Comparison of ENCODE assay signal across 25 cellular contexts in the genomic region with DNA sequence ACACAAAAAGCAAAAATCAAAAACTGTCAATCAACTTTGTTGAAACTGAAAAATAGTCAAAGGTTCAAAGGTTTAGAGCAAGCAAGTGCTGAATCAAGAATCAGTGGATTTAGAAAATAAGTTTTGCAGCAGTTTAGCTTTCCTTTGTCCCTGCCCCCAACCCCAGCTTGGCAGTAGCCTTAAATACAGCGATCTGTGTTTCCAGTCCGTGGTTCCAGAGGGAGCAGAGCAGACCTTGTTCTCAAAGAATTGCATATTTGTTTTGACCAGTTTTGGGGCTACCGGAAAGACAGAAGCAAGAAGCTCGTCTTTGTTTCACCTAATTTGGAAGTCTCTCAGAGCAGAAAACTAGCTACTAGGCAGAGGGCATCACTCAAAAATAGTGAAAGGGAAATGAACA. TPM values are rescaled to one million over a fixed set of nuclear protein-coding genes. Genes with fewer than 3 reads are reported as not detected.
A peak's percentile ranks its signal among the peaks of the same experiment; 100 is the strongest.
DNase-seq lines count a peak whose midpoint lies in the region; ATAC-seq, FAIRE-seq and TF ChIP-seq lines count a peak whose summit lies in the region.
"Had no signal": no experiment of that assay in that cellular context is flagged by ENCODE, and none has a peak within 500 bp of the region (broad histone marks: within the 10 kb centered on the region; RNA-seq: fewer than 3 reads in every experiment).

No MANE protein-coding gene starts in this region.

- H3K27ac ChIP-seq in left ventricle myocardium inferior (replicated peaks) (no peak overlapping the region), SU-DHL-6 (ENCODE audit: low read depth, low read length) (no peak overlapping the region), mesodermal cell (ENCODE audit: low read depth, low read length, severe bottlenecking) (peak overlapping the region; percentile 4), smooth muscle cell (ENCODE audit: low read depth) (peak overlapping the region; percentile 36)
- H3K27ac ChIP-seq: C4-2B had no signal

- peaks cover 31% of the 10 kb centered on the region for H3K4me1 Mint-ChIP-seq in chondrocyte (ENCODE audit: low read depth)
- H3K4me1 Mint-ChIP-seq: CD8-positive, alpha-beta memory T cell had no signal

- no peak for TF ChIP-seq POLR2A in GM12892 (IDR thresholded peaks at IDR 0.05; ENCODE audit: low read depth, low read length)

- no peaks in the 10 kb centered on the region for H3K27me3 Mint-ChIP-seq in chondrocyte (ENCODE audit: low read depth)
- H3K27me3 Mint-ChIP-seq: CD8-positive, alpha-beta memory T cell had no signal

- H3F3A ChIP-seq in SU-DHL-6 (ENCODE audit: insufficient read depth) (no peaks in the 10 kb centered on the region), smooth muscle cell (ENCODE audit: low read depth) (no peaks in the 10 kb centered on the region)

- intact Hi-C loops in left ventricle myocardium inferior (cut with micrococcal nuclease) = no loop called here
- intact Hi-C loops in Right ventricle myocardium inferior (cut with DNase I) = no loop called here

- WGBS in mesodermal cell (ENCODE audit: insufficient coverage in 2 of 2), 2 experiments = 67 to 78% methylated on average over 4 of the region's 4 CpGs
- 78% methylated on average over 4 of the region's 4 CpGs for WGBS in smooth muscle cell (ENCODE audit: low lambda C conversion rate)

- peaks cover 7% of the 10 kb centered on the region for H3K9me3 ChIP-seq in left ventricle myocardium inferior (replicated peaks)
- H3K9me3 ChIP-seq in SU-DHL-6 (ENCODE audit: insufficient read depth, low read length) = no peaks in the 10 kb centered on the region
- no peaks in the 10 kb centered on the region for H3K9me3 ChIP-seq in mesodermal cell (ENCODE audit: control insufficient read depth, low read length)
- H3K9me3 ChIP-seq in smooth muscle cell (replicated peaks; ENCODE audit: low read depth) = no peaks in the 10 kb centered on the region

- H3K36me3 ChIP-seq in left ventricle myocardium inferior (no peaks in the 10 kb centered on the region), SU-DHL-6 (ENCODE audit: low read length) (no peaks in the 10 kb centered on the region), mesodermal cell (ENCODE audit: control insufficient read depth, insufficient read depth, low read length) (no peaks in the 10 kb centered on the region), smooth muscle cell (ENCODE audit: low read depth) (no peaks in the 10 kb centered on the region)

- H3K4me3 ChIP-seq in left ventricle myocardium inferior = peak overlapping the region; percentile 34
- no peak overlapping the region for H3K4me3 ChIP-seq in SU-DHL-6 (ENCODE audit: insufficient read depth, low read length, poor library complexity, severe bottlenecking)
- no peak overlapping the region for H3K4me3 ChIP-seq in mesodermal cell (ENCODE audit: extremely low read depth, insufficient read depth, low read length, poor library complexity, severe bottlenecking)
- no peak overlapping the region for H3K4me3 ChIP-seq in smooth muscle cell

- no peak for FAIRE-seq in GM12892 (lab: Jason Lieb, UNC)
- FAIRE-seq: G401.6, HTR-8/SVneo, RCC 7860 had no signal

- DNase-seq in left ventricle myocardium inferior (no peak), Right ventricle myocardium inferior (ENCODE audit: missing footprints) (no peak), smooth muscle cell (lab: John Stamatoyannopoulos, UW; ENCODE audit: unreplicated experiment) (no peak), GM12892 (ENCODE audit: insufficient read length) (no peak), chondrocyte (ENCODE audit: low spot score) (no peak), NK-92 (lab: John Stamatoyannopoulos, UW; ENCODE audit: unreplicated experiment) (no peak)
- DNase-seq: Calu3; CD8-positive, alpha-beta memory T cell; DMS153; GOT3; KG1; MV-4-11; NCI-H1105 treated with DMSO at 0.1 percent for 48 hours; NCI-H2029 treated with DMSO at 0.1 percent for 48 hours; NCI-H345; NCI-H524; NCI-H774; Right ventricle myocardium superior had no signal

- TF ChIP-seq CTCF in left ventricle myocardium inferior (IDR thresholded peaks at IDR 0.05; ENCODE audit: borderline replicate concordance) (no peak), SU-DHL-6 (IDR thresholded peaks at IDR 0.05; ENCODE audit: insufficient read depth, low read length, poor library complexity, severe bottlenecking) (no peak), smooth muscle cell (IDR thresholded peaks at IDR 0.05; ENCODE audit: borderline replicate concordance, insufficient read depth, poor library complexity, severe bottlenecking) (no peak), chondrocyte (IDR thresholded peaks at IDR 0.05) (no peak)

- H3K4me3 Mint-ChIP-seq in chondrocyte (ENCODE audit: unreplicated experiment) = no peak overlapping the region
- H3K4me3 Mint-ChIP-seq: CD8-positive, alpha-beta memory T cell had no signal

- H3K79me2 ChIP-seq in SU-DHL-6 (ENCODE audit: insufficient read depth, low read length) (no peaks in the 10 kb centered on the region), smooth muscle cell (ENCODE audit: low read depth) (no peaks in the 10 kb centered on the region)

- H3K9me3 Mint-ChIP-seq in chondrocyte (ENCODE audit: low read depth) = no peaks in the 10 kb centered on the region

- no peaks in the 10 kb centered on the region for H4K20me1 ChIP-seq in SU-DHL-6 (ENCODE audit: low read depth, low read length)
- no peaks in the 10 kb centered on the region for H4K20me1 ChIP-seq in smooth muscle cell (ENCODE audit: low read depth)

- no peak for ATAC-seq in Right ventricle myocardium inferior

- H3K4me1 ChIP-seq in left ventricle myocardium inferior (no peaks in the 10 kb centered on the region), mesodermal cell (ENCODE audit: control insufficient read depth, insufficient read depth, low read length, poor library complexity, severe bottlenecking) (no peaks in the 10 kb centered on the region), smooth muscle cell (ENCODE audit: low read depth) (no peaks in the 10 kb centered on the region)

- H3K27ac Mint-ChIP-seq in chondrocyte (ENCODE audit: unreplicated experiment) = no peak overlapping the region
- H3K27ac Mint-ChIP-seq: CD8-positive, alpha-beta memory T cell had no signal

- H3K27me3 ChIP-seq in left ventricle myocardium inferior (ENCODE audit: low read depth) (no peaks in the 10 kb centered on the region), SU-DHL-6 (ENCODE audit: low read length) (no peaks in the 10 kb centered on the region), smooth muscle cell (ENCODE audit: low read depth) (no peaks in the 10 kb centered on the region)

- H3K9ac ChIP-seq in SU-DHL-6 (ENCODE audit: low read length) = no peak overlapping the region
- no peak overlapping the region for H3K9ac ChIP-seq in smooth muscle cell (ENCODE audit: low read depth)

- no peaks in the 10 kb centered on the region for H3K9me2 ChIP-seq in SU-DHL-6 (replicated peaks; ENCODE audit: insufficient read depth, low read length)

- H3K4me2 ChIP-seq in SU-DHL-6 (ENCODE audit: low read depth, low read length, poor library complexity, severe bottlenecking) (no peak overlapping the region), smooth muscle cell (no peak overlapping the region)

- H3K36me3 Mint-ChIP-seq in chondrocyte (ENCODE audit: low read depth) = no peaks in the 10 kb centered on the region
- H3K36me3 Mint-ChIP-seq: CD8-positive, alpha-beta memory T cell had no signal

- H2AFZ ChIP-seq in SU-DHL-6 (ENCODE audit: low read depth, low read length, severe bottlenecking) (peak overlapping the region; percentile 37), smooth muscle cell (ENCODE audit: low read depth) (peak overlapping the region; percentile 76)

RNA-seq across cellular contexts. Expression of a gene that starts 57.2 kb away (rescaled TPM):
- total RNA-seq in left ventricle myocardium inferior (not detected), Right ventricle myocardium inferior (not detected), smooth muscle cell (not detected in 2 replicates), chondrocyte (not detected in 3 replicates)
- polyA plus RNA-seq in mesodermal cell (2013, experiment 1 of 2) = not detected
- polyA plus RNA-seq in mesodermal cell (2013, experiment 2 of 2) = not detected
- polyA plus RNA-seq in smooth muscle cell = not detected in 2 replicates
- polyA plus RNA-seq in GM12892 (2012; ENCODE audit: missing spikeins) = not detected
- total RNA-seq: A172; Calu3; CD8-positive, alpha-beta memory T cell; Right ventricle myocardium superior had no signal
- polyA plus RNA-seq: CD8-positive, alpha-beta memory T cell had no signal

Comparison
In these comparisons a context has a peak if more than half of its experiments do, and no peak if none do; other contexts are left out.
1. H3K27ac ChIP-seq: peak in mesodermal cell (single experiment) and smooth muscle cell (single experiment); none in left ventricle myocardium inferior (single experiment) and SU-DHL-6 (single experiment).